ENCODE assay signal across 8 cellular contexts in genomic region chr6:26520088-26520839, GRCh38. TPM values are rescaled to one million over a fixed set of nuclear protein-coding genes. Genes with fewer than 3 reads are reported as not detected.
DNase-seq lines count a peak whose midpoint lies in the region; ATAC-seq and TF ChIP-seq lines count a peak whose summit lies in the region.

No MANE protein-coding gene starts in this region.

- H3K9ac ChIP-seq in SK-N-SH: peak overlapping the region; percentile 54; the same call in 1 of the 2 replicates

- H3K4me3 Mint-ChIP-seq in naive thymus-derived CD8-positive, alpha-beta T cell: peak overlapping the region; percentile 76 to 90 (median 84)

- no peaks in the 10 kb centered on the region for H3K9me3 ChIP-seq in SK-N-SH

- peaks cover 13 to 37% (median 34%) of the 10 kb centered on the region in 4 donors for H3K4me1 Mint-ChIP-seq in naive thymus-derived CD8-positive, alpha-beta T cell

- TF ChIP-seq RAD21 in Ishikawa (IDR thresholded peaks at IDR 0.05; ENCODE audit: low read depth): no peak
- TF ChIP-seq RAD21 in SK-N-SH (IDR thresholded peaks at IDR 0.05; ENCODE audit: low read length): no peak

- H3K36me3 ChIP-seq in SK-N-SH (replicated peaks in 1 of 2; ENCODE audit: control insufficient read depth in 1 of 2, insufficient read depth in 2 of 2, low read length in 1 of 2): no peaks in the 10 kb centered on the region

- no peaks in the 10 kb centered on the region for H3K27me3 ChIP-seq in SK-N-SH (ENCODE audit: insufficient read depth)

- H3F3A ChIP-seq in SK-N-SH (replicated peaks; ENCODE audit: insufficient read depth): peaks cover 12% of the 10 kb centered on the region

- H3K36me3 Mint-ChIP-seq in naive thymus-derived CD8-positive, alpha-beta T cell: peaks cover 0 to 2% (median 0%) of the 10 kb centered on the region in 3 donors

- H3K27ac ChIP-seq in SK-N-SH (ENCODE audit: low read depth in 2 of 2, low read length in 1 of 2): peak overlapping the region; percentile 76 to 81

- H3K27me3 Mint-ChIP-seq in naive thymus-derived CD8-positive, alpha-beta T cell: peaks cover 0 to 3% (median 0%) of the 10 kb centered on the region in 5 donors

- TF ChIP-seq EP300 in Ishikawa (IDR thresholded peaks at IDR 0.05; ENCODE audit: borderline replicate concordance) (peak; percentile 5; the same call in 1 of the 2 replicates), SK-N-SH (IDR thresholded peaks at IDR 0.05; ENCODE audit: borderline replicate concordance in 1 of 2, low read depth in 1 of 2, low read length in 1 of 2) (no peak; a peak in 1 of 4 replicates)

- CTCF ChIA-PET in SK-N-SH (lab: Yijun Ruan, JAX): interaction anchor here (1.0 to 2.0 kb wide), 2 partner anchors 45 to 179 kb away, joined by 4 to 10 read pairs; no protein-coding TSS in a partner anchor

- H3K4me2 ChIP-seq in SK-N-SH: peak overlapping the region; percentile 51; the same call in 1 of the 2 replicates

- WGBS in SK-N-SH (ENCODE audit: low lambda C conversion rate): 50% methylated on average over 16 of the region's 22 CpGs

- H3K4me3 ChIP-seq in GM08714 (ENCODE audit: low read length): peak overlapping the region; percentile 55; the same call in 1 of the 2 replicates
- peak overlapping the region; percentile 39 to 44; a peak in 3 of 4 replicates for H3K4me3 ChIP-seq in SK-N-SH (ENCODE audit: low read depth in 2 of 2, low read length in 1 of 2)
- H3K4me3 ChIP-seq in epithelial cell of esophagus (ENCODE audit: low read length): peak overlapping the region; percentile 33

- no peak for TF ChIP-seq CTCF in SK-N-SH (IDR thresholded peaks at IDR 0.05)
- TF ChIP-seq CTCF in epithelial cell of esophagus (IDR thresholded peaks at IDR 0.05; ENCODE audit: insufficient read depth, low read depth, low read length, missing control alignments): no peak

- ATAC-seq in GM21737 (IDR thresholded peaks at IDR 0.05; ENCODE audit: unreplicated experiment) (peak; percentile 17), GM18870 (IDR thresholded peaks at IDR 0.05; ENCODE audit: unreplicated experiment) (no peak)
- ATAC-seq in naive thymus-derived CD8-positive, alpha-beta T cell: peak; percentile 28 to 50

- peaks cover 0 to 6% (median 0%) of the 10 kb centered on the region in 9 donors for H3K9me3 Mint-ChIP-seq in naive thymus-derived CD8-positive, alpha-beta T cell

- peaks cover 3 to 5% of the 10 kb centered on the region in 2 experiments; a peak in 2 of 4 replicates for H3K4me1 ChIP-seq in SK-N-SH (ENCODE audit: control insufficient read depth in 1 of 2, insufficient read depth in 2 of 2, low read depth in 1 of 2, low read length in 1 of 2)

- DNase-seq in SK-N-SH (no peak), epithelial cell of esophagus (ENCODE audit: low read depth) (no peak), globus pallidus (ENCODE audit: low spot score) (no peak)
- DNase-seq in naive thymus-derived CD8-positive, alpha-beta T cell: peak in 2 of 10 donors; percentile 12 to 72

- H4K20me1 ChIP-seq in SK-N-SH (ENCODE audit: insufficient read depth): no peaks in the 10 kb centered on the region

- no peaks in the 10 kb centered on the region for H3K9me2 ChIP-seq in SK-N-SH

- peak overlapping the region; percentile 86 to 98 (median 95) for H3K27ac Mint-ChIP-seq in naive thymus-derived CD8-positive, alpha-beta T cell

- H2AFZ ChIP-seq in SK-N-SH (ENCODE audit: low read depth): peak overlapping the region; percentile 91

- POLR2A ChIA-PET in SK-N-SH (lab: Yijun Ruan, JAX): no interaction called here
- POLR2A ChIA-PET in naive thymus-derived CD8-positive, alpha-beta T cell (lab: Charles Lee): interaction anchor here (0.5 to 5.3 kb wide), 9 partner anchors 8 to 198 kb away, joined by 3 to 59 read pairs (median 4); partner anchors contain the start of gene HMGN4

- no peaks in the 10 kb centered on the region for H3K79me2 ChIP-seq in SK-N-SH (ENCODE audit: insufficient read depth)

TF ChIP-seq in Ishikawa, 13 proteins besides CTCF, POLR2A, EP300 and RAD21 (continues in another document):
- no peak for TF ChIP-seq YY1 (IDR thresholded peaks at IDR 0.05; ENCODE audit: low read depth)
- TF ChIP-seq CREB1 (IDR thresholded peaks at IDR 0.05; ENCODE audit: low read depth): no peak
- peak; percentile 75 for TF ChIP-seq USF1 (IDR thresholded peaks at IDR 0.05)
- TF ChIP-seq CEBPB (IDR thresholded peaks at IDR 0.05): no peak
- TF ChIP-seq ZBTB7A (IDR thresholded peaks at IDR 0.05; ENCODE audit: low read depth): no peak
- no peak for TF ChIP-seq TAF1 (IDR thresholded peaks at IDR 0.05; ENCODE audit: low read depth)
- no peak for TF ChIP-seq TEAD4 (IDR thresholded peaks at IDR 0.05)
- peak; percentile 99 for TF ChIP-seq MAX (IDR thresholded peaks at IDR 0.05)
- no peak for TF ChIP-seq NFIC (IDR thresholded peaks at IDR 0.05)
- TF ChIP-seq FOXM1 (IDR thresholded peaks at IDR 0.05; ENCODE audit: borderline replicate concordance, low read depth): no peak
- no peak for TF ChIP-seq TCF12 (IDR thresholded peaks at IDR 0.05; ENCODE audit: low read depth)

TF ChIP-seq in SK-N-SH, 30 proteins besides CTCF, POLR2A, EP300 and RAD21:
- no peak for TF ChIP-seq JUND (IDR thresholded peaks at IDR 0.05)
- TF ChIP-seq GATA2 (CRISPR knock-in tag; IDR thresholded peaks at IDR 0.05): no peak
- TF ChIP-seq ELF1 (IDR thresholded peaks at IDR 0.05): 0 out of 2 replicates have a peak, but pooled peaks have one; percentile 50
- TF ChIP-seq MAX (IDR thresholded peaks at IDR 0.05; ENCODE audit: low read depth): peak; percentile 90
- TF ChIP-seq POLR2AphosphoS5 (IDR thresholded peaks at IDR 0.05; ENCODE audit: low read depth, low read length): peak; percentile 33; the same call in 1 of the 2 replicates
- TF ChIP-seq EZH2phosphoT487 (IDR thresholded peaks at IDR 0.05; ENCODE audit: borderline replicate concordance, low read depth): no peak
- TF ChIP-seq MXI1 (IDR thresholded peaks at IDR 0.05; ENCODE audit: low read depth, low read length): peak; percentile 92; the same call in 1 of the 2 replicates
- TF ChIP-seq SIN3A (IDR thresholded peaks at IDR 0.05; ENCODE audit: borderline replicate concordance, low read depth, low read length): 0 out of 2 replicates have a peak, but pooled peaks have one; percentile 4

RNA-seq across cellular contexts. Expression of gene HMGN4, which starts 17.9 kb away (rescaled TPM):
- polyA plus RNA-seq in SK-N-SH (2012; rRNA removed): 76.3 and 79.7 TPM in 2 replicates
- 98.3 and 103 TPM in 2 replicates for polyA plus RNA-seq in SK-N-SH (2012; cell fraction: cytosol; rRNA removed)
- 27.6 and 48.3 TPM in 2 replicates for polyA plus RNA-seq in SK-N-SH (2012; cell fraction: nucleus; rRNA removed)
- 10 to 100 TPM; 73.3 to 77.5 TPM for total RNA-seq in naive thymus-derived CD8-positive, alpha-beta T cell
- polyA plus RNA-seq in naive thymus-derived CD8-positive, alpha-beta T cell: 100 to 1,000 TPM; 110 to 183 (median 151) TPM

RNA-seq across cellular contexts. Expression of gene BTN1A1, which starts 20.2 kb away (rescaled TPM):
- not detected in 2 replicates for polyA plus RNA-seq in SK-N-SH (2012; rRNA removed)
- polyA plus RNA-seq in SK-N-SH (2012; cell fraction: cytosol; rRNA removed): 0.01 TPM in 1 of 2 replicates, not detected in the other
- polyA plus RNA-seq in SK-N-SH (2012; cell fraction: nucleus; rRNA removed): not detected in 2 replicates
- not detected for total RNA-seq in naive thymus-derived CD8-positive, alpha-beta T cell
- polyA plus RNA-seq in naive thymus-derived CD8-positive, alpha-beta T cell: not detected
